In the genomic region with DNA sequence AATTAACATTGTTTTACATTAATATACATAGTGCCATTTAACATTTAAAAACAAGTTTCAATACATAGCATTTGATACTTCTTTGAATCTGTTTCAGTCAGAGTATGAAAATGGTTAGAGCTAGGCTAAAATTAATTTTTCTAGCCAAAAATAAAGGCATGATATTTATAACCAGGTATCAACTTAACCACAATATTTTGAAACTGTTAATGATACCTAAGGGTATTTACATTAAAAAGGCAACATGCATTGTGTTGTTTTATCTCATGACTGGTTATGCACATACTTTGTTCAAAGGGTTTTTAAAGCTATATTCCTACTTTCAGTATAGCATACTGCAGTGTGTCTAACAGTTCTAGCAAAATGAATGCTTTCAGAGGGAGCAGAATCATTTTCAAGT, we compare ENCODE assay signal across 12 cellular contexts.
DNase-seq lines count a peak whose midpoint lies in the region; ATAC-seq and TF ChIP-seq lines count a peak whose summit lies in the region.
"Had no signal": no experiment of that assay in that cellular context is flagged by ENCODE, and none has a peak within 500 bp of the region (broad histone marks: within the 10 kb centered on the region; RNA-seq: fewer than 3 reads in every experiment).

No MANE protein-coding gene starts in this region.

- H3K4me3 ChIP-seq in right lobe of liver (no peak overlapping the region), A673 (ENCODE audit: low read depth, low read length, poor library complexity, severe bottlenecking) (no peak overlapping the region)
- H3K4me3 ChIP-seq: hepatocyte, thyroid gland had no signal

- POLR2A ChIA-PET in A673 (lab: Charles Lee; ENCODE audit: low non-redundant PET), result no interaction called here

- no peak overlapping the region for H3K27ac ChIP-seq in right lobe of liver
- no peak overlapping the region for H3K27ac ChIP-seq in A673 (ENCODE audit: low read depth, low read length, poor library complexity, severe bottlenecking)
- H3K27ac ChIP-seq: hepatocyte, thyroid gland had no signal

- ATAC-seq in GM18867 (IDR thresholded peaks at IDR 0.05; ENCODE audit: unreplicated experiment), result peak; percentile 69
- ATAC-seq in GM21423 (IDR thresholded peaks at IDR 0.05; ENCODE audit: unreplicated experiment), result peak; percentile 27
- ATAC-seq in HG03175 (IDR thresholded peaks at IDR 0.05; ENCODE audit: unreplicated experiment), result peak; percentile 46
- peak; percentile 6 for ATAC-seq in central memory CD8-positive, alpha-beta T cell (replicated peaks; ENCODE audit: extremely low read depth, poor library complexity, severe bottlenecking)
- ATAC-seq in right lobe of liver, result no peak

- H3K9me3 ChIP-seq in right lobe of liver (peaks cover 0 to 5% (median 0%) of the 10 kb centered on the region in 4 donors), A673 (ENCODE audit: low read depth, low read length, poor library complexity, severe bottlenecking) (peaks cover 14% of the 10 kb centered on the region)
- H3K9me3 ChIP-seq: thyroid gland had no signal

- TF ChIP-seq CTCF in right lobe of liver (IDR thresholded peaks at IDR 0.05), result no peak
- TF ChIP-seq CTCF in A673 (conservative IDR thresholded peaks at IDR 0.05; ENCODE audit: low read depth, low read length), result no peak

- CTCF ChIA-PET in A673 (lab: Charles Lee), result no interaction called here

- no peak for TF ChIP-seq POLR2A in right lobe of liver (IDR thresholded peaks at IDR 0.05)

- H3K27me3 ChIP-seq in right lobe of liver (no peaks in the 10 kb centered on the region), A673 (replicated peaks; ENCODE audit: insufficient read depth, low read depth, low read length, poor library complexity) (no peaks in the 10 kb centered on the region)
- H3K27me3 ChIP-seq: hepatocyte, thyroid gland had no signal

- no peaks in the 10 kb centered on the region for H3K36me3 Mint-ChIP-seq in central memory CD8-positive, alpha-beta T cell (ENCODE audit: insufficient read depth)
- peaks cover 0 to 11% (median 11%) of the 10 kb centered on the region in 3 donors for H3K36me3 Mint-ChIP-seq in immature natural killer cell

- no peaks in the 10 kb centered on the region for H3K9me3 Mint-ChIP-seq in central memory CD8-positive, alpha-beta T cell
- peaks cover 0 to 7% (median 3%) of the 10 kb centered on the region in 6 donors for H3K9me3 Mint-ChIP-seq in immature natural killer cell

- H3K36me3 ChIP-seq in right lobe of liver (no peaks in the 10 kb centered on the region), A673 (ENCODE audit: insufficient read depth, low read length, poor library complexity, severe bottlenecking) (no peaks in the 10 kb centered on the region)
- H3K36me3 ChIP-seq: thyroid gland had no signal

- H3K4me1 Mint-ChIP-seq in central memory CD8-positive, alpha-beta T cell, result peaks cover 13% of the 10 kb centered on the region
- H3K4me1 Mint-ChIP-seq in immature natural killer cell, result peaks cover 5 to 16% of the 10 kb centered on the region in 2 donors

- no peak for DNase-seq in central memory CD8-positive, alpha-beta T cell (ENCODE audit: low spot score in 2 of 2)
- DNase-seq in right lobe of liver (no peak), A673 (ENCODE audit: low spot score) (no peak), immature natural killer cell (no peak)
- DNase-seq: mesenchymal stem cell, NCI-H510A, SIG-M5, thyroid gland had no signal

- no peak overlapping the region for H3K4me3 Mint-ChIP-seq in central memory CD8-positive, alpha-beta T cell
- no peak overlapping the region for H3K4me3 Mint-ChIP-seq in immature natural killer cell

- intact Hi-C loops in right lobe of liver (cut with DNase I), result no loop called here
- intact Hi-C loops in A673 (cut with micrococcal nuclease; ENCODE audit: unreplicated experiment), result no loop called here

- H3K4me1 ChIP-seq in right lobe of liver (no peaks in the 10 kb centered on the region), A673 (ENCODE audit: insufficient read depth, low read length, poor library complexity, severe bottlenecking) (peaks cover 17% of the 10 kb centered on the region)
- H3K4me1 ChIP-seq: thyroid gland had no signal

- no peak overlapping the region for H3K27ac Mint-ChIP-seq in central memory CD8-positive, alpha-beta T cell (ENCODE audit: low read depth)
- H3K27ac Mint-ChIP-seq in immature natural killer cell, result no peak overlapping the region

- BruUV-seq in A673 (replicated peaks; lab: Mats Ljungman, UMichigan), result no TSS peak

- H3K27me3 Mint-ChIP-seq in central memory CD8-positive, alpha-beta T cell, result no peaks in the 10 kb centered on the region
- peaks cover 0 to 2% (median 2%) of the 10 kb centered on the region in 3 donors for H3K27me3 Mint-ChIP-seq in immature natural killer cell (ENCODE audit: low read depth in 3 of 3)

Comparison
In these comparisons a context has a peak if more than half of its experiments do, and no peak if none do; other contexts are left out.
1. ATAC-seq: peak in GM18867 (single experiment), GM21423 (single experiment), HG03175 (single experiment) and central memory CD8-positive, alpha-beta T cell (single experiment); none in right lobe of liver (0 of 4).